In genomic region chr11:69697861-69698260, GRCh38 we compare ENCODE assay signal across 1 cellular context.
TF ChIP-seq lines count a peak whose summit lies in the region.

No MANE protein-coding gene starts in this region.

TF ChIP-seq in GM23338, 12 proteins besides CTCF, POLR2A, EP300 and RAD21 (continued from another document):
- TF ChIP-seq ZNF462 (CRISPR knock-in tag; IDR thresholded peaks at IDR 0.05) (no peak), CREB1 (CRISPR knock-in tag; IDR thresholded peaks at IDR 0.05; ENCODE audit: low read depth) (no peak), NANOG (IDR thresholded peaks at IDR 0.05; ENCODE audit: borderline replicate concordance) (no peak), STAT1 (IDR thresholded peaks at IDR 0.05; ENCODE audit: unreplicated experiment) (no peak), POLR2AphosphoS5 (IDR thresholded peaks at IDR 0.05; ENCODE audit: low read depth) (no peak), ZNF114 (CRISPR knock-in tag; IDR thresholded peaks at IDR 0.05) (no peak), EZH2phosphoT487 (IDR thresholded peaks at IDR 0.05; ENCODE audit: unreplicated experiment) (no peak), ETS1 (IDR thresholded peaks at IDR 0.05) (no peak), JUNB (IDR thresholded peaks at IDR 0.05; ENCODE audit: unreplicated experiment) (no peak), EZH2 (IDR thresholded peaks at IDR 0.05; ENCODE audit: low read depth, unreplicated experiment) (no peak), ZNF331 (CRISPR knock-in tag; IDR thresholded peaks at IDR 0.05; ENCODE audit: low read depth) (no peak)
